ENCODE assay signal across 8 cellular contexts in genomic region chr4:168923526-168924194, GRCh38.
A peak's percentile ranks its signal among the peaks of the same experiment; 100 is the strongest.
DNase-seq lines count a peak whose midpoint lies in the region; ATAC-seq, FAIRE-seq and TF ChIP-seq lines count a peak whose summit lies in the region.

No MANE protein-coding gene starts in this region.

- no peaks in the 10 kb centered on the region for H3K27me3 Mint-ChIP-seq in T-helper 2 cell treated with Interferon-gamma antibody and Interleukin-4, amounts not matched to agents 5 μg/mL and 100 μg/mL, for 36 hours (ENCODE audit: low read depth)

- no TSS peak for BruUV-seq in K562 (replicated peaks; lab: Mats Ljungman, UMichigan)

- no peaks in the 10 kb centered on the region; the same call in 1 of the 2 replicates for H4K20me1 ChIP-seq in K562 (replicated peaks; ENCODE audit: control insufficient read depth, insufficient read depth, low read length)

- ATAC-seq in HG02973 (IDR thresholded peaks at IDR 0.05; ENCODE audit: unreplicated experiment) (peak; percentile 73), K562 (peak; percentile 93)

- H3K27me3 ChIP-seq in K562 (ENCODE audit: control insufficient read depth in 2 of 2, insufficient read depth in 2 of 2, low read length in 2 of 2), result no peaks in the 10 kb centered on the region

- H3K36me3 ChIP-seq in K562 (ENCODE audit: control insufficient read depth, insufficient read depth, low read length), result no peaks in the 10 kb centered on the region

- peaks cover 7% of the 10 kb centered on the region for H3K36me3 Mint-ChIP-seq in T-helper 2 cell treated with Interferon-gamma antibody and Interleukin-4, amounts not matched to agents 5 μg/mL and 100 μg/mL, for 36 hours (ENCODE audit: low read depth)

- no peaks in the 10 kb centered on the region for H3K4me1 ChIP-seq in K562 (replicated peaks in 1 of 2; ENCODE audit: control insufficient read depth in 2 of 2, insufficient read depth in 2 of 2, low read length in 2 of 2)

- no peaks in the 10 kb centered on the region for H3K9me3 Mint-ChIP-seq in T-helper 2 cell treated with Interferon-gamma antibody and Interleukin-4, amounts not matched to agents 5 μg/mL and 100 μg/mL, for 36 hours

- H3K4me2 ChIP-seq in K562 (ENCODE audit: insufficient read depth, low read length), result no peak overlapping the region

- no peak overlapping the region for H3K4me3 Mint-ChIP-seq in T-helper 2 cell treated with Interferon-gamma antibody and Interleukin-4, amounts not matched to agents 5 μg/mL and 100 μg/mL, for 36 hours

- no peak overlapping the region for H3K4me3 ChIP-seq in K562

- DNase-seq in activated effector memory CD4-positive, alpha-beta T cell treated with anti-CD3 and anti-CD28 coated beads, Interleukin-2, amount 50 U/mL, for 16 hours, result peak; percentile 71
- DNase-seq in activated effector memory CD4-positive, alpha-beta T cell treated with Interleukin-2 at 50 U/mL for 16 hours, result no peak
- DNase-seq in NCI-H1930 (lab: John Stamatoyannopoulos, UW), result peak; percentile 66 to 70
- peak; percentile 32 for DNase-seq in T-helper 2 cell treated with Interferon-gamma antibody and Interleukin-4, amounts not matched to agents 5 μg/mL and 100 μg/mL, for 36 hours (ENCODE audit: low spot score)
- peak; percentile 57 to 76 (median 61) for DNase-seq in K562 (ENCODE audit: extremely low read depth in 1 of 4, low spot score in 3 of 4)
- DNase-seq in iPS-NIHi7 (ENCODE audit: extremely low spot score), result peak; percentile 78
- DNase-seq in stimulated activated CD4-positive, alpha-beta T cell treated with anti-CD3 and anti-CD28 coated beads, Interleukin-15, amount 100 ng/mL, for 48 hours (ENCODE audit: low read depth in 2 of 2), result peak; percentile 9 to 43

- H3K4me1 Mint-ChIP-seq in T-helper 2 cell treated with Interferon-gamma antibody and Interleukin-4, amounts not matched to agents 5 μg/mL and 100 μg/mL, for 36 hours (ENCODE audit: low read depth), result peaks cover 2% of the 10 kb centered on the region

- peak; percentile 68 to 77 (median 72) for TF ChIP-seq CTCF in K562 (IDR thresholded peaks at IDR 0.05 in 2 of 3, conservative IDR thresholded peaks at IDR 0.05 in 1 of 3; ENCODE audit: insufficient read depth in 2 of 3, low read depth in 1 of 3, low read length in 3 of 3)

- H2AFZ ChIP-seq in K562 (ENCODE audit: low read depth, low read length), result no peak overlapping the region

- POLR2A ChIA-PET in K562 (lab: Yijun Ruan, JAX), result no interaction called here

- no peak overlapping the region for H3K9ac ChIP-seq in K562 (ENCODE audit: insufficient read depth in 1 of 2, low read depth in 2 of 2, low read length in 2 of 2)

- in situ Hi-C loops in K562 (cut with MboI), result loop anchor here (5.0 kb wide), 2 partner anchors 564 to 741 kb away; no protein-coding TSS in a partner anchor

- WGBS in K562 (ENCODE audit: insufficient coverage, low coverage, missing lambda C conversion rate), result 0% methylated on average over 3 of the region's 3 CpGs

- CTCF ChIA-PET in K562 (lab: Yijun Ruan, JAX; ENCODE audit: low intra/inter-chr PET ratio), result interaction anchor here (0.5 to 2.0 kb wide), 4 partner anchors 82 to 800 kb away, joined by 3 to 5 read pairs (median 4); no protein-coding TSS in a partner anchor

- TF ChIP-seq POLR2A in K562 (conservative IDR thresholded peaks at IDR 0.05), result no peak

- no peaks in the 10 kb centered on the region for H3K9me3 ChIP-seq in K562 (replicated peaks; ENCODE audit: control insufficient read depth, insufficient read depth, low read depth, low read length)

- no peak overlapping the region for H3K27ac Mint-ChIP-seq in T-helper 2 cell treated with Interferon-gamma antibody and Interleukin-4, amounts not matched to agents 5 μg/mL and 100 μg/mL, for 36 hours

- no peaks in the 10 kb centered on the region for H3K9me1 ChIP-seq in K562 (ENCODE audit: control insufficient read depth, insufficient read depth, low read length)

- peak; percentile 61 to 80 for TF ChIP-seq RAD21 in K562 (CRISPR knock-in tag; conservative IDR thresholded peaks at IDR 0.05 in 1 of 2, IDR thresholded peaks at IDR 0.05 in 1 of 2)

- no peaks in the 10 kb centered on the region for H3K79me2 ChIP-seq in K562 (ENCODE audit: control insufficient read depth, insufficient read depth, low read length)

- TF ChIP-seq EP300 in K562 (IDR thresholded peaks at IDR 0.05; ENCODE audit: low read length), result no peak

- peak; percentile 91 for FAIRE-seq in K562 (lab: Jason Lieb, UNC)

- intact Hi-C loops in K562 (cut with micrococcal nuclease), result loop anchor here (1.0 to 10.0 kb wide), 5 partner anchors 83 to 643 kb away; no protein-coding TSS in a partner anchor

- no peak overlapping the region for H3K27ac ChIP-seq in K562 (ENCODE audit: extremely low read depth, low read depth, low read length)

TF ChIP-seq in K562, 482 proteins besides CTCF, POLR2A, EP300 and RAD21:
- TF ChIP-seq ZNF398 (CRISPR knock-in tag; IDR thresholded peaks at IDR 0.05) (no peak), SMC3 (conservative IDR thresholded peaks at IDR 0.05; ENCODE audit: insufficient read depth, low read depth, low read length) (peak; percentile 66), FOXA1 (IDR thresholded peaks at IDR 0.05; ENCODE audit: borderline replicate concordance) (no peak), ARNT (IDR thresholded peaks at IDR 0.05) (no peak), ZNF280A (IDR thresholded peaks at IDR 0.05; ENCODE audit: low read depth, partially characterized antibody) (no peak), ARID2 (IDR thresholded peaks at IDR 0.05) (no peak), STAG1 (CRISPR knock-in tag; IDR thresholded peaks at IDR 0.05; ENCODE audit: borderline replicate concordance) (peak; percentile 43; the same call in 1 of the 2 replicates), TSC22D4 (tag; IDR thresholded peaks at IDR 0.05) (no peak), MTA1 (IDR thresholded peaks at IDR 0.05; ENCODE audit: borderline replicate concordance) (no peak), CC2D1A (IDR thresholded peaks at IDR 0.05) (0 out of 2 replicates have a peak, but pooled peaks have one; percentile 19), DEAF1 (CRISPR knock-in tag; IDR thresholded peaks at IDR 0.05) (peak; percentile 42), TEAD4 (IDR thresholded peaks at IDR 0.05; ENCODE audit: low read length) (peak; percentile 53), TEAD4 (CRISPR knock-in tag; IDR thresholded peaks at IDR 0.05; ENCODE audit: borderline replicate concordance) (no peak), FOXP4 (CRISPR knock-in tag; IDR thresholded peaks at IDR 0.05; ENCODE audit: borderline replicate concordance) (no peak)
